ENCODE assay signal across 15 cellular contexts in the genomic region with DNA sequence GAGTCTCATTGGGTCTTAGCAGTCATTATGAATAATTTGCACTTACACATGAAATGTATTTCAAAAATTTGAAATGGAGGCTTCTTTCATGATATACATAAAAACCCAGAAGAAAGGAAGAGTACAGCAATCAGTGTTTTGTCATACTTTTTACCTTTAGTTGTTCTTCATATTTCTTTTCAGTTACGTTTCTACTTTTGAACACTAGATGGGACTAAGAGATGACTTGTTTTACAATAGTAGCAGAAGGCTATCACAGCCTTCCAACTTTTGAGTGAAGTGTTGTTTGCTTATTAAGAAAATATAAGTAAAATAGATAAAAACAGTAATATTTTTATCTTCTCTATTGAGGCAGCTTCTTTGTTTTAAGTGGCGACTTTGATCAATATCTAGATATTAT. TPM values are rescaled to one million over a fixed set of nuclear protein-coding genes. Genes with fewer than 3 reads are reported as not detected.
DNase-seq lines count a peak whose midpoint lies in the region; ATAC-seq, FAIRE-seq and TF ChIP-seq lines count a peak whose summit lies in the region.
"Had no signal": no experiment of that assay in that cellular context is flagged by ENCODE, and none has a peak within 500 bp of the region (broad histone marks: within the 10 kb centered on the region; RNA-seq: fewer than 3 reads in every experiment).

No MANE protein-coding gene starts in this region.

- CTCF ChIA-PET in AG04449 (lab: Yijun Ruan, JAX) (interaction anchor here (0.9 to 2.7 kb wide), 7 partner anchors 9 to 621 kb away, joined by 3 to 14 read pairs (median 4); no protein-coding TSS in a partner anchor), RWPE1 (lab: Yijun Ruan, JAX) (no interaction called here)
- CTCF ChIA-PET in CD8-positive, alpha-beta memory T cell (lab: Charles Lee), result interaction anchor here (1.5 to 1.7 kb wide), 3 partner anchors 12 to 206 kb away, joined by 3 to 7 read pairs (median 6); a partner anchor contains a TSS

- no peaks in the 10 kb centered on the region for H3K4me1 ChIP-seq in CD8-positive, alpha-beta memory T cell (ENCODE audit: insufficient read depth, low read length)
- H3K4me1 ChIP-seq: foreskin keratinocyte, vagina had no signal

- ATAC-seq in GM21390 (IDR thresholded peaks at IDR 0.05; ENCODE audit: unreplicated experiment), result no peak

- POLR2A ChIA-PET in AG04449 (lab: Yijun Ruan, JAX) (no interaction called here), RWPE1 (lab: Yijun Ruan, JAX; ENCODE audit: low non-redundant PET) (no interaction called here)
- POLR2A ChIA-PET in CD8-positive, alpha-beta memory T cell (lab: Charles Lee), result no interaction called here

- H3K4me3 ChIP-seq in AG04449 (ENCODE audit: low read depth, low read length) (no peak overlapping the region), fibroblast of pulmonary artery (replicated peaks; ENCODE audit: low read depth, low read length) (no peak overlapping the region)
- no peak overlapping the region for H3K4me3 ChIP-seq in CD8-positive, alpha-beta memory T cell (ENCODE audit: low read length)
- H3K4me3 ChIP-seq: vagina had no signal

- TF ChIP-seq CTCF in AG04449 (IDR thresholded peaks at IDR 0.05; ENCODE audit: insufficient read depth, low read length, missing control alignments) (peak; percentile 6), GM20000 (IDR thresholded peaks at IDR 0.05; ENCODE audit: extremely low read depth, missing control alignments) (peak; percentile 6), RWPE1 (conservative IDR thresholded peaks at IDR 0.05; ENCODE audit: low read depth) (0 out of 2 replicates have a peak, but pooled peaks have one; percentile 5), fibroblast of pulmonary artery (IDR thresholded peaks at IDR 0.05; ENCODE audit: low read length, missing control alignments) (no peak)

- peaks cover 9 to 64% (median 22%) of the 10 kb centered on the region in 3 donors for H3K36me3 Mint-ChIP-seq in CD8-positive, alpha-beta memory T cell

- H3K27ac Mint-ChIP-seq in CD8-positive, alpha-beta memory T cell, result peak overlapping the region in 1 of 8 donors; percentile 25
- H3K27ac Mint-ChIP-seq: activated T-helper 2 cell treated with anti-CD3 and anti-CD28 coated beads, Interferon-gamma antibody, Interleukin-2, Interleukin-4, amounts not matched to agents 10 μg/mL and 5 μg/mL and 100 μg/mL, durations not matched to agents 14 hours and 24 hours and 36 hours had no signal

- no peak overlapping the region for H3K27ac ChIP-seq in RWPE1
- no peak overlapping the region for H3K27ac ChIP-seq in CD8-positive, alpha-beta memory T cell (ENCODE audit: low read depth, low read length)
- H3K27ac ChIP-seq: foreskin keratinocyte, vagina had no signal

- H3K9me3 ChIP-seq in CD8-positive, alpha-beta memory T cell (ENCODE audit: low read length), result no peaks in the 10 kb centered on the region
- H3K9me3 ChIP-seq: vagina had no signal

- H3K4me3 Mint-ChIP-seq in CD8-positive, alpha-beta memory T cell, result no peak overlapping the region

- H3K4me1 Mint-ChIP-seq in CD8-positive, alpha-beta memory T cell, result peaks cover 16 to 30% (median 29%) of the 10 kb centered on the region in 3 donors

- no peak for DNase-seq in AG04449 (ENCODE audit: low read depth, low spot score)
- no peak for DNase-seq in GM20000 (ENCODE audit: low spot score)
- no peak for DNase-seq in RWPE1 (ENCODE audit: low spot score)
- DNase-seq in fibroblast of pulmonary artery (ENCODE audit: low read depth), result peak; percentile 8
- DNase-seq in HTR-8/SVneo (ENCODE audit: insufficient read length, low spot score), result no peak
- DNase-seq in CD8-positive, alpha-beta memory T cell, result no peak
- DNase-seq in cerebellar cortex (ENCODE audit: low spot score), result no peak
- DNase-seq: foreskin keratinocyte; SIG-M5; stimulated activated CD8-positive, alpha-beta memory T cell treated with anti-CD3 and anti-CD28 coated beads, Interleukin-4, amount 100 ng/mL, for 48 hours had no signal

- H3K27me3 Mint-ChIP-seq in CD8-positive, alpha-beta memory T cell, result no peaks in the 10 kb centered on the region

- H3K27me3 ChIP-seq in CD8-positive, alpha-beta memory T cell (ENCODE audit: insufficient read depth, low read length, poor library complexity, severe bottlenecking), result no peaks in the 10 kb centered on the region
- H3K27me3 ChIP-seq: foreskin keratinocyte, vagina had no signal

- FAIRE-seq in HTR-8/SVneo (lab: Jason Lieb, UNC), result no peak
- FAIRE-seq: H54, keratinocyte had no signal

- no peaks in the 10 kb centered on the region for H3K36me3 ChIP-seq in CD8-positive, alpha-beta memory T cell (ENCODE audit: insufficient read depth, low read length)
- H3K36me3 ChIP-seq: vagina had no signal

- H3K9me3 Mint-ChIP-seq in CD8-positive, alpha-beta memory T cell, result no peaks in the 10 kb centered on the region
- H3K9me3 Mint-ChIP-seq: activated T-helper 2 cell treated with anti-CD3 and anti-CD28 coated beads, Interferon-gamma antibody, Interleukin-2, Interleukin-4, amounts not matched to agents 10 μg/mL and 5 μg/mL and 100 μg/mL, durations not matched to agents 14 hours and 24 hours and 36 hours had no signal

RNA-seq across cellular contexts. Expression of a gene that starts 58.1 kb away (rescaled TPM):
- total RNA-seq in CD8-positive, alpha-beta memory T cell, result 10 to 100 TPM; 10.2 to 11.1 TPM
- polyA plus RNA-seq in CD8-positive, alpha-beta memory T cell, result 6.6 TPM
